ENCODE assay signal across 7 cellular contexts in genomic region chr6:137904822-137905617, GRCh38. TPM values are rescaled to one million over a fixed set of nuclear protein-coding genes. Genes with fewer than 3 reads are reported as not detected.
DNase-seq lines count a peak whose midpoint lies in the region; ATAC-seq and TF ChIP-seq lines count a peak whose summit lies in the region.

No MANE protein-coding gene starts in this region.

- no peak overlapping the region for H3K4me3 ChIP-seq in mucosa of descending colon

- no peaks in the 10 kb centered on the region for H3K4me1 ChIP-seq in mucosa of descending colon (ENCODE audit: low read depth)

- TF ChIP-seq CTCF in mucosa of descending colon (IDR thresholded peaks at IDR 0.05): no peak

- ATAC-seq in GM19328 (IDR thresholded peaks at IDR 0.05; ENCODE audit: unreplicated experiment) (peak; percentile 49), HG03196 (IDR thresholded peaks at IDR 0.05; ENCODE audit: unreplicated experiment) (peak; percentile 42), mucosa of descending colon (peak; percentile 78), GM21515 (IDR thresholded peaks at IDR 0.05; ENCODE audit: unreplicated experiment) (no peak)

- intact Hi-C loops in mucosa of descending colon (cut with DNase I, micrococcal nuclease): no loop called here

- H3K9me3 ChIP-seq in mucosa of descending colon: no peaks in the 10 kb centered on the region

- DNase-seq in activated CD8-positive, alpha-beta memory T cell treated with anti-CD3 and anti-CD28 coated beads, Interleukin-2, amount 50 U/mL, for 4 hours: peak; percentile 81
- DNase-seq in mucosa of descending colon: peak in 1 of 3 donors; percentile 31
- no peak for DNase-seq in NCI-H146 treated with DMSO at 0.1 percent for 48 hours (lab: John Stamatoyannopoulos, UW; ENCODE audit: unreplicated experiment)
- no peak for DNase-seq in hepatic stellate cell (ENCODE audit: low spot score)

- no peaks in the 10 kb centered on the region for H3K36me3 ChIP-seq in mucosa of descending colon (ENCODE audit: low read depth)

RNA-seq across cellular contexts. Expression of gene TNFAIP3, which starts 38.0 kb away (rescaled TPM):
- 10 to 100 TPM; 49.3 to 65.2 (median 55.8) TPM for total RNA-seq in mucosa of descending colon
